ENCODE assay signal across 26 cellular contexts in genomic region chr20:11170025-11170424, GRCh38.
DNase-seq lines count a peak whose midpoint lies in the region; ATAC-seq, FAIRE-seq and TF ChIP-seq lines count a peak whose summit lies in the region.
"Had no signal": no experiment of that assay in that cellular context is flagged by ENCODE, and none has a peak within 500 bp of the region (broad histone marks: within the 10 kb centered on the region; RNA-seq: fewer than 3 reads in every experiment).

No MANE protein-coding gene starts in this region.

- dilution Hi-C loops in mammary epithelial cell (cut with HindIII; ENCODE audit: low sequenced_read_pairs), result no loop called here

- no TSS peak for BruUV-seq in mammary epithelial cell (replicated peaks; lab: Mats Ljungman, UMichigan)

- H3K36me3 ChIP-seq in mammary epithelial cell (ENCODE audit: insufficient read depth, low read length) (no peaks in the 10 kb centered on the region), breast epithelium (no peaks in the 10 kb centered on the region), astrocyte (ENCODE audit: insufficient read depth, low read length) (no peaks in the 10 kb centered on the region)
- no peaks in the 10 kb centered on the region for H3K36me3 ChIP-seq in CD4-positive, alpha-beta memory T cell (ENCODE audit: insufficient read depth, low read length)
- H3K36me3 ChIP-seq: sigmoid colon had no signal

- H3K79me2 ChIP-seq in mammary epithelial cell (ENCODE audit: insufficient read depth, low read length) (no peaks in the 10 kb centered on the region), astrocyte (ENCODE audit: insufficient read depth, low read length) (no peaks in the 10 kb centered on the region)

- CTCF ChIA-PET in mammary epithelial cell (lab: Charles Lee; ENCODE audit: low non-redundant PET), result no interaction called here
- CTCF ChIA-PET in CD4-positive, alpha-beta memory T cell (lab: Charles Lee; ENCODE audit: partially characterized antibody), result no interaction called here

- peak overlapping the region; percentile 96 for H3K27ac Mint-ChIP-seq in astrocyte (ENCODE audit: unreplicated experiment)
- no peak overlapping the region for H3K27ac Mint-ChIP-seq in CD4-positive, alpha-beta memory T cell
- H3K27ac Mint-ChIP-seq: activated CD4-positive, alpha-beta memory T cell treated with anti-CD3 and anti-CD28 coated beads for 36 hours; activated naive CD8-positive, alpha-beta T cell treated with anti-CD3 and anti-CD28 coated beads, Interleukin-2, amount 50 U/mL, for 24 hours; activated T-cell treated with anti-CD3 and anti-CD28 coated beads, Interleukin-2, amount 50 U/mL, for 72 hours; CD14-positive monocyte; immature natural killer cell; stimulated activated effector memory CD8-positive, alpha-beta T cell treated with anti-CD3 and anti-CD28 coated beads, Interleukin-12 subunit alpha, Interleukin-12 subunit beta, amount 100 ng/mL, for 72 hours had no signal

- no peaks in the 10 kb centered on the region for H3K36me3 Mint-ChIP-seq in astrocyte (ENCODE audit: low read depth, unreplicated experiment)
- H3K36me3 Mint-ChIP-seq in CD4-positive, alpha-beta memory T cell, result no peaks in the 10 kb centered on the region
- H3K36me3 Mint-ChIP-seq: activated CD4-positive, alpha-beta memory T cell treated with anti-CD3 and anti-CD28 coated beads for 36 hours; CD14-positive monocyte; immature natural killer cell; stimulated activated effector memory CD8-positive, alpha-beta T cell treated with anti-CD3 and anti-CD28 coated beads, Interleukin-12 subunit alpha, Interleukin-12 subunit beta, amount 100 ng/mL, for 72 hours had no signal

- H3K9me3 ChIP-seq in mammary epithelial cell (replicated peaks; ENCODE audit: insufficient read depth, low read length), result no peaks in the 10 kb centered on the region
- no peaks in the 10 kb centered on the region for H3K9me3 ChIP-seq in breast epithelium
- no peaks in the 10 kb centered on the region for H3K9me3 ChIP-seq in astrocyte (ENCODE audit: insufficient read depth, low read depth, low read length)
- no peaks in the 10 kb centered on the region for H3K9me3 ChIP-seq in CD4-positive, alpha-beta memory T cell (ENCODE audit: control insufficient read depth in 1 of 2, low read length in 2 of 2)
- H3K9me3 ChIP-seq: sigmoid colon had no signal

- in situ Hi-C loops in mammary epithelial cell (cut with MboI; ENCODE audit: low sequenced_read_pairs in 2 of 2), result no loop called here

- H3K4me3 Mint-ChIP-seq in astrocyte (ENCODE audit: unreplicated experiment), result no peak overlapping the region
- no peak overlapping the region for H3K4me3 Mint-ChIP-seq in CD4-positive, alpha-beta memory T cell
- H3K4me3 Mint-ChIP-seq: activated CD4-positive, alpha-beta memory T cell treated with anti-CD3 and anti-CD28 coated beads for 36 hours; activated naive CD8-positive, alpha-beta T cell treated with anti-CD3 and anti-CD28 coated beads, Interleukin-2, amount 50 U/mL, for 24 hours; activated T-cell treated with anti-CD3 and anti-CD28 coated beads, Interleukin-2, amount 50 U/mL, for 72 hours; CD14-positive monocyte; immature natural killer cell; stimulated activated effector memory CD8-positive, alpha-beta T cell treated with anti-CD3 and anti-CD28 coated beads, Interleukin-12 subunit alpha, Interleukin-12 subunit beta, amount 100 ng/mL, for 72 hours had no signal

- FAIRE-seq in astrocyte (lab: Jason Lieb, UNC) (no peak), GM19239 (lab: Jason Lieb, UNC) (no peak)

- H3K4me2 ChIP-seq in mammary epithelial cell (ENCODE audit: insufficient read depth, low read depth, low read length), result no peak overlapping the region
- no peak overlapping the region for H3K4me2 ChIP-seq in astrocyte (ENCODE audit: low read length)

- H3K9ac ChIP-seq in mammary epithelial cell (ENCODE audit: insufficient read depth, low read length) (no peak overlapping the region), astrocyte (ENCODE audit: low read length) (no peak overlapping the region)

- DNase-seq in mammary epithelial cell (no peak), breast epithelium (ENCODE audit: low spot score in 2 of 2) (no peak), astrocyte (ENCODE audit: low read depth) (no peak), lung microvascular endothelial cell (ENCODE audit: low read depth in 2 of 2) (peak; percentile 83 to 86), GM19239 (ENCODE audit: insufficient read length, low spot score) (no peak), Right ventricle myocardium superior (no peak), CD1c-positive myeloid dendritic cell (ENCODE audit: extremely low spot score) (no peak)
- DNase-seq in CD4-positive, alpha-beta memory T cell, result no peak
- DNase-seq: 8988T; activated CD4-positive, alpha-beta memory T cell treated with anti-CD3 and anti-CD28 coated beads for 36 hours; activated naive CD4-positive, alpha-beta T cell; activated naive CD8-positive, alpha-beta T cell treated with anti-CD3 and anti-CD28 coated beads, Interleukin-2, amount 50 U/mL, for 24 hours; activated T-cell treated with anti-CD3 and anti-CD28 coated beads, Interleukin-2, amount 50 U/mL, for 72 hours; effector CD4-positive, alpha-beta T cell; immature natural killer cell; left colon; NCI-H1092; NCI-H1694; SIG-M5; sigmoid colon; T1000; trophoblast cell had no signal

- TF ChIP-seq POLR2A in breast epithelium (IDR thresholded peaks at IDR 0.05), result no peak

- H4K20me1 ChIP-seq in mammary epithelial cell (ENCODE audit: insufficient read depth, low read length), result no peaks in the 10 kb centered on the region
- H4K20me1 ChIP-seq in astrocyte (ENCODE audit: insufficient read depth, low read length), result no peaks in the 10 kb centered on the region

- no peaks in the 10 kb centered on the region for H3K27me3 Mint-ChIP-seq in astrocyte (ENCODE audit: low read depth, unreplicated experiment)
- no peaks in the 10 kb centered on the region for H3K27me3 Mint-ChIP-seq in CD4-positive, alpha-beta memory T cell
- H3K27me3 Mint-ChIP-seq: activated CD4-positive, alpha-beta memory T cell treated with anti-CD3 and anti-CD28 coated beads for 36 hours had no signal

- POLR2A ChIA-PET in CD4-positive, alpha-beta memory T cell (lab: Charles Lee; ENCODE audit: partially characterized antibody), result no interaction called here

- peaks cover 12% of the 10 kb centered on the region for H3K4me1 ChIP-seq in mammary epithelial cell (ENCODE audit: insufficient read depth, low read length)
- H3K4me1 ChIP-seq in breast epithelium, result no peaks in the 10 kb centered on the region
- H3K4me1 ChIP-seq in astrocyte (ENCODE audit: insufficient read depth, low read length), result peaks cover 4% of the 10 kb centered on the region
- H3K4me1 ChIP-seq in CD4-positive, alpha-beta memory T cell (ENCODE audit: insufficient read depth, low read length), result no peaks in the 10 kb centered on the region
- H3K4me1 ChIP-seq: sigmoid colon had no signal

- no peak overlapping the region for H3K4me3 ChIP-seq in mammary epithelial cell (replicated peaks in 1 of 3; ENCODE audit: insufficient read depth in 1 of 3, low read depth in 2 of 3, low read length in 3 of 3)
- H3K4me3 ChIP-seq in breast epithelium, result no peak overlapping the region
- no peak overlapping the region for H3K4me3 ChIP-seq in astrocyte (ENCODE audit: insufficient read depth, low read depth, low read length)
- no peak overlapping the region for H3K4me3 ChIP-seq in CD4-positive, alpha-beta memory T cell (ENCODE audit: low read length in 2 of 2)
- H3K4me3 ChIP-seq: sigmoid colon had no signal

- no peak for ATAC-seq in Right ventricle myocardium superior (ENCODE audit: poor library complexity)
- ATAC-seq: activated naive CD8-positive, alpha-beta T cell treated with anti-CD3 and anti-CD28 coated beads, Interleukin-2, amount 50 U/mL, for 24 hours; activated T-cell treated with anti-CD3 and anti-CD28 coated beads, Interleukin-2, amount 50 U/mL, for 72 hours; left colon; Panc1; stimulated activated effector memory CD8-positive, alpha-beta T cell treated with anti-CD3 and anti-CD28 coated beads, Interleukin-12 subunit alpha, Interleukin-12 subunit beta, amount 100 ng/mL, for 72 hours had no signal

- H3K27me3 ChIP-seq in mammary epithelial cell (ENCODE audit: insufficient read depth, low read length) (no peaks in the 10 kb centered on the region), breast epithelium (no peaks in the 10 kb centered on the region), astrocyte (ENCODE audit: insufficient read depth, low read length) (no peaks in the 10 kb centered on the region)
- H3K27me3 ChIP-seq in CD4-positive, alpha-beta memory T cell (ENCODE audit: insufficient read depth, low read length), result no peaks in the 10 kb centered on the region
- H3K27me3 ChIP-seq: sigmoid colon had no signal

- intact Hi-C loops in mammary epithelial cell (cut with micrococcal nuclease), result no loop called here
- intact Hi-C loops in breast epithelium (cut with DNase I; ENCODE audit: low total_unique reads), result no loop called here
- intact Hi-C loops in Right ventricle myocardium superior (cut with DNase I), result no loop called here
- intact Hi-C loops in CD4-positive, alpha-beta memory T cell (cut with micrococcal nuclease), result no loop called here

- H3K4me1 Mint-ChIP-seq in astrocyte (ENCODE audit: low read depth, unreplicated experiment), result peaks cover 48% of the 10 kb centered on the region
- no peaks in the 10 kb centered on the region for H3K4me1 Mint-ChIP-seq in CD4-positive, alpha-beta memory T cell
- H3K4me1 Mint-ChIP-seq: activated naive CD8-positive, alpha-beta T cell treated with anti-CD3 and anti-CD28 coated beads, Interleukin-2, amount 50 U/mL, for 24 hours; immature natural killer cell; stimulated activated effector memory CD8-positive, alpha-beta T cell treated with anti-CD3 and anti-CD28 coated beads, Interleukin-12 subunit alpha, Interleukin-12 subunit beta, amount 100 ng/mL, for 72 hours had no signal

- H2AFZ ChIP-seq in mammary epithelial cell (ENCODE audit: low read depth, low read length), result peak overlapping the region; percentile 39
- H2AFZ ChIP-seq in astrocyte (ENCODE audit: low read depth, low read length), result no peak overlapping the region

- TF ChIP-seq CTCF in mammary epithelial cell (conservative IDR thresholded peaks at IDR 0.05 in 1 of 2, IDR thresholded peaks at IDR 0.05 in 1 of 2; ENCODE audit: extremely low read depth in 1 of 2, insufficient read depth in 1 of 2, low read depth in 1 of 2, low read length in 2 of 2) (no peak), breast epithelium (IDR thresholded peaks at IDR 0.05) (no peak), astrocyte (IDR thresholded peaks at IDR 0.05; ENCODE audit: insufficient read depth, low read depth, low read length) (no peak)

- H3K9me3 Mint-ChIP-seq in astrocyte (ENCODE audit: unreplicated experiment), result peaks cover 2% of the 10 kb centered on the region
- H3K9me3 Mint-ChIP-seq in CD4-positive, alpha-beta memory T cell, result peaks cover 0 to 3% (median 0%) of the 10 kb centered on the region in 8 donors
- H3K9me3 Mint-ChIP-seq: activated CD4-positive, alpha-beta memory T cell treated with anti-CD3 and anti-CD28 coated beads for 36 hours; activated naive CD8-positive, alpha-beta T cell treated with anti-CD3 and anti-CD28 coated beads, Interleukin-2, amount 50 U/mL, for 24 hours had no signal

- H3K27ac ChIP-seq in mammary epithelial cell (ENCODE audit: insufficient read depth, low read depth, low read length) (no peak overlapping the region), breast epithelium (no peak overlapping the region), astrocyte (ENCODE audit: low read depth, low read length) (no peak overlapping the region)
- H3K27ac ChIP-seq in CD4-positive, alpha-beta memory T cell (ENCODE audit: low read depth, low read length), result no peak overlapping the region
- H3K27ac ChIP-seq: epithelial cell of prostate, sigmoid colon had no signal

Comparison
In these comparisons a context has a peak if more than half of its experiments do, and no peak if none do; other contexts are left out.
1. DNase-seq: peak in lung microvascular endothelial cell (2 of 2); none in mammary epithelial cell (single experiment), breast epithelium (0 of 2), astrocyte (single experiment), GM19239 (single experiment), Right ventricle myocardium superior (single experiment), CD1c-positive myeloid dendritic cell (single experiment) and CD4-positive, alpha-beta memory T cell (0 of 5).